Comparison of ENCODE assay signal across 16 cellular contexts in the genomic region with DNA sequence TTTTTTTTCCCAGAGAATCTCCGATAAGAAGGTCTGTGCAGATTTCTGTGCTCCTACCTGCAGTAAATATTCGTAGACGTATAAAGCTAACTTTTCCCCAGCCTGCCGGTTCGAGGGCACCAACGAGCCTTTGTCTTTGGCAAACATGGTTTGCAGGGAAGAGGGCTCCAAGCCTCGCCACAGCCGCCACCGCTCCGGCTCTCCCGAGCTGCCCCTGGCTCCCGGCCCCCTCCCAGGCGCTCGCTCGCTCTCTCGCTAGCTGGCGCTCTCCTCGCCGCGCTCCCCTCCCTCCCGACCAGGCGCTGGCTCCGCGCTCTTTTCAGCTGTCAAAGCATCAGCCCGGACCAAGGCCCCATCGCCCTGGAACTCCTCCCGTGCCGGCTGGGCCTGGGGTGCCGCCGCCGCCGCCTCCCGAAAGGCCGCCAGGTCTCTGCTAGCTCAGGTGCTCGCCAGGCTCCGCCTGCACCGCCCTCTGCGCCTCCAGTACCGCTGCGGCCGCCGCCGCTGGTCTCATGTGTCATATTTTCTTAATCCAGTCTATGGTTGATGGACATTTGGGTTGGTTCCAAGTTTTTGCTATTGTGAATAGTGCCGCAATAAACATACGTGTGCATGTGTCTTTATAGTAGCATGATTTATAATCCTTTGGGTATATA. TPM values are rescaled to one million over a fixed set of nuclear protein-coding genes. Genes with fewer than 3 reads are reported as not detected.
"Had no signal": no experiment of that assay in that cellular context is flagged by ENCODE, and none has a peak within 500 bp of the region (broad histone marks: within the 10 kb centered on the region; RNA-seq: fewer than 3 reads in every experiment).

No MANE protein-coding gene starts in this region.

RNA-seq across cellular contexts. Expression of gene OR11H12, which starts 45.3 kb away (rescaled TPM):
- total RNA-seq: stomach, subcutaneous adipose tissue, suprapubic skin, temporal lobe, testis, thoracic aorta, thyroid gland, tibial nerve, transverse colon, upper lobe of left lung, upper lobe of right lung, ureter, urinary bladder, uterus, vagina had no signal
- polyA plus RNA-seq: stomach, thymus, urinary bladder had no signal
